ENCODE assay signal across 8 cellular contexts in genomic region chrX:13937370-13938052, GRCh38.
DNase-seq lines count a peak whose midpoint lies in the region; ATAC-seq, FAIRE-seq and TF ChIP-seq lines count a peak whose summit lies in the region.

No MANE protein-coding gene starts in this region.

- no peak for FAIRE-seq in A549 (lab: Jason Lieb, UNC)

- TF ChIP-seq EP300 in A549 (IDR thresholded peaks at IDR 0.05), result no peak

- peaks cover 29% of the 10 kb centered on the region for H3K27me3 Mint-ChIP-seq in activated naive CD8-positive, alpha-beta T cell treated with anti-CD3 and anti-CD28 coated beads, Interleukin-2, amount 50 U/mL, for 24 hours

- peak overlapping the region; percentile 92 for H3K9ac ChIP-seq in iPS-20b (ENCODE audit: low read depth, low read length)

- H3K27me3 ChIP-seq in iPS-20b (ENCODE audit: insufficient read depth, low read length), result no peaks in the 10 kb centered on the region

- POLR2A ChIA-PET in A549 (lab: Yijun Ruan, JAX), result no interaction called here

- no peaks in the 10 kb centered on the region for H3K4me1 Mint-ChIP-seq in activated naive CD8-positive, alpha-beta T cell treated with anti-CD3 and anti-CD28 coated beads, Interleukin-2, amount 50 U/mL, for 24 hours
- H3K4me1 Mint-ChIP-seq in stimulated activated effector memory CD8-positive, alpha-beta T cell treated with anti-CD3 and anti-CD28 coated beads, Interleukin-12 subunit alpha, Interleukin-12 subunit beta, amount 100 ng/mL, for 72 hours, result no peaks in the 10 kb centered on the region

- H3K36me3 ChIP-seq in iPS-20b (ENCODE audit: insufficient read depth, low read depth, low read length), result peaks cover 26% of the 10 kb centered on the region

- H3K4me1 ChIP-seq in A549, result no peaks in the 10 kb centered on the region
- peaks cover 42% of the 10 kb centered on the region for H3K4me1 ChIP-seq in iPS-20b (ENCODE audit: insufficient read depth, low read length)

- ATAC-seq in A549, result peak; percentile 20 to 48; a peak in 3 of 6 replicates
- ATAC-seq in activated naive CD8-positive, alpha-beta T cell treated with anti-CD3 and anti-CD28 coated beads, Interleukin-2, amount 50 U/mL, for 24 hours, result no peak
- ATAC-seq in stimulated activated effector memory CD8-positive, alpha-beta T cell treated with anti-CD3 and anti-CD28 coated beads, Interleukin-12 subunit alpha, Interleukin-12 subunit beta, amount 100 ng/mL, for 72 hours, result no peak
- no peak for ATAC-seq in HG03457 (IDR thresholded peaks at IDR 0.05; ENCODE audit: unreplicated experiment)
- ATAC-seq in GM18867 (IDR thresholded peaks at IDR 0.05; ENCODE audit: unreplicated experiment), result no peak

- H3K4me3 ChIP-seq in A549 (peak overlapping the region; percentile 57), iPS-20b (ENCODE audit: low read length) (peak overlapping the region; percentile 88)

- DNase-seq in A549 (ENCODE audit: low read depth in 1 of 2, low spot score in 1 of 2) (no peak), GM20000 (ENCODE audit: low spot score) (peak; percentile 7)
- DNase-seq in activated naive CD8-positive, alpha-beta T cell treated with anti-CD3 and anti-CD28 coated beads, Interleukin-2, amount 50 U/mL, for 24 hours, result no peak
- DNase-seq in stimulated activated effector memory CD8-positive, alpha-beta T cell treated with anti-CD3 and anti-CD28 coated beads, Interleukin-12 subunit alpha, Interleukin-12 subunit beta, amount 100 ng/mL, for 72 hours (ENCODE audit: low spot score in 2 of 2), result no peak
- no peak for DNase-seq in stimulated activated CD4-positive, alpha-beta T cell treated with anti-CD3 and anti-CD28 coated beads, Interleukin-12 subunit alpha, Interleukin-12 subunit beta, amount 100 ng/mL, for 4 hours

- TF ChIP-seq RAD21 in A549 (conservative IDR thresholded peaks at IDR 0.05 in 1 of 2, IDR thresholded peaks at IDR 0.05 in 1 of 2), result no peak

- 40% methylated on average over 26 of the region's 27 CpGs for WGBS in A549 (ENCODE audit: missing lambda C conversion rate)

- TF ChIP-seq POLR2A in A549 (IDR thresholded peaks at IDR 0.05; ENCODE audit: low read length), result no peak

- H3K9me3 ChIP-seq in A549 (no peaks in the 10 kb centered on the region), iPS-20b (ENCODE audit: insufficient read depth, low read depth, low read length) (no peaks in the 10 kb centered on the region)

- no peaks in the 10 kb centered on the region for H3K9me3 Mint-ChIP-seq in activated naive CD8-positive, alpha-beta T cell treated with anti-CD3 and anti-CD28 coated beads, Interleukin-2, amount 50 U/mL, for 24 hours
- no peaks in the 10 kb centered on the region for H3K9me3 Mint-ChIP-seq in stimulated activated effector memory CD8-positive, alpha-beta T cell treated with anti-CD3 and anti-CD28 coated beads, Interleukin-12 subunit alpha, Interleukin-12 subunit beta, amount 100 ng/mL, for 72 hours

- TF ChIP-seq CTCF in A549 (IDR thresholded peaks at IDR 0.05) (no peak), GM20000 (IDR thresholded peaks at IDR 0.05; ENCODE audit: extremely low read depth, missing control alignments) (no peak)

- no peak overlapping the region; a peak in 1 of 6 replicates for H3K27ac ChIP-seq in A549
- peak overlapping the region; percentile 94 for H3K27ac ChIP-seq in iPS-20b (ENCODE audit: low read length)

- peak overlapping the region; percentile 100 for H3K4me2 ChIP-seq in A549

- CTCF ChIA-PET in A549 (lab: Yijun Ruan, JAX), result no interaction called here

- H3K36me3 Mint-ChIP-seq in activated naive CD8-positive, alpha-beta T cell treated with anti-CD3 and anti-CD28 coated beads, Interleukin-2, amount 50 U/mL, for 24 hours (ENCODE audit: low read depth), result no peaks in the 10 kb centered on the region
- no peaks in the 10 kb centered on the region for H3K36me3 Mint-ChIP-seq in stimulated activated effector memory CD8-positive, alpha-beta T cell treated with anti-CD3 and anti-CD28 coated beads, Interleukin-12 subunit alpha, Interleukin-12 subunit beta, amount 100 ng/mL, for 72 hours

- H3K4me3 Mint-ChIP-seq in activated naive CD8-positive, alpha-beta T cell treated with anti-CD3 and anti-CD28 coated beads, Interleukin-2, amount 50 U/mL, for 24 hours, result peak overlapping the region; percentile 34
- H3K4me3 Mint-ChIP-seq in stimulated activated effector memory CD8-positive, alpha-beta T cell treated with anti-CD3 and anti-CD28 coated beads, Interleukin-12 subunit alpha, Interleukin-12 subunit beta, amount 100 ng/mL, for 72 hours, result peak overlapping the region; percentile 31

- H3K27ac Mint-ChIP-seq in activated naive CD8-positive, alpha-beta T cell treated with anti-CD3 and anti-CD28 coated beads, Interleukin-2, amount 50 U/mL, for 24 hours, result no peak overlapping the region
- H3K27ac Mint-ChIP-seq in stimulated activated effector memory CD8-positive, alpha-beta T cell treated with anti-CD3 and anti-CD28 coated beads, Interleukin-12 subunit alpha, Interleukin-12 subunit beta, amount 100 ng/mL, for 72 hours, result no peak overlapping the region

TF ChIP-seq in A549, 52 proteins besides CTCF, POLR2A, EP300 and RAD21:
- TF ChIP-seq REST (IDR thresholded peaks at IDR 0.05) (no peak), TFCP2L1 (CRISPR knock-in tag; IDR thresholded peaks at IDR 0.05) (no peak), SMC3 (IDR thresholded peaks at IDR 0.05) (no peak), MAZ (IDR thresholded peaks at IDR 0.05; ENCODE audit: borderline replicate concordance, low read depth, low read length) (no peak), HOXB5 (CRISPR knock-in tag; IDR thresholded peaks at IDR 0.05) (no peak), MAFK (IDR thresholded peaks at IDR 0.05; ENCODE audit: partially characterized antibody) (no peak), JUNB (IDR thresholded peaks at IDR 0.05) (no peak)

Comparison
In these comparisons a context has a peak if more than half of its experiments do, and no peak if none do; other contexts are left out.
1. ATAC-seq: peak in A549 (2 of 2); none in activated naive CD8-positive, alpha-beta T cell treated with anti-CD3 and anti-CD28 coated beads, Interleukin-2, amount 50 U/mL, for 24 hours (single experiment), stimulated activated effector memory CD8-positive, alpha-beta T cell treated with anti-CD3 and anti-CD28 coated beads, Interleukin-12 subunit alpha, Interleukin-12 subunit beta, amount 100 ng/mL, for 72 hours (single experiment), HG03457 (single experiment) and GM18867 (single experiment).